1 cellular context compared by ENCODE assay signal in genomic region chr2:60507211-60507810, GRCh38.
TF ChIP-seq lines count a peak whose summit lies in the region.

No MANE protein-coding gene starts in this region.

TF ChIP-seq in WTC11, 78 proteins besides CTCF, POLR2A, EP300 and RAD21 (continued from another document):
- TF ChIP-seq ARID4B (CRISPR knock-in tag; IDR thresholded peaks at IDR 0.05; ENCODE audit: borderline replicate concordance) (no peak), TCF7 (CRISPR knock-in tag; IDR thresholded peaks at IDR 0.05; ENCODE audit: low read depth) (no peak), HMGA2 (CRISPR knock-in tag; IDR thresholded peaks at IDR 0.05) (no peak), JUN (CRISPR knock-in tag; IDR thresholded peaks at IDR 0.05) (no peak), ATF6 (CRISPR knock-in tag; IDR thresholded peaks at IDR 0.05) (no peak), E2F5 (CRISPR knock-in tag; IDR thresholded peaks at IDR 0.05) (no peak)
TF ChIP-seq in WTC11: peak in this region for 0.
